In genomic region chr15:33476908-33477307, GRCh38 we compare ENCODE assay signal across 22 cellular contexts.
"Had no signal": no experiment of that assay in that cellular context is flagged by ENCODE, and none has a peak within 500 bp of the region (broad histone marks: within the 10 kb centered on the region; RNA-seq: fewer than 3 reads in every experiment).

No MANE protein-coding gene starts in this region.

- H3K27ac ChIP-seq: colonic mucosa, coronary artery, dorsolateral prefrontal cortex, epithelial cell of prostate, esophagus muscularis mucosa, esophagus squamous epithelium, foreskin keratinocyte, gastroesophageal sphincter, heart left ventricle, heart right ventricle had no signal

- H3K9me3 ChIP-seq: colonic mucosa had no signal

- H3K4me3 ChIP-seq: colonic mucosa, coronary artery, dorsolateral prefrontal cortex, esophagus muscularis mucosa, esophagus squamous epithelium, gastroesophageal sphincter, heart left ventricle, heart right ventricle had no signal

- H3K4me1 ChIP-seq: colonic mucosa, esophagus muscularis mucosa, esophagus squamous epithelium, foreskin keratinocyte, gastroesophageal sphincter, heart left ventricle, heart right ventricle had no signal

- DNase-seq: colonic mucosa; cortex of kidney; dermis blood vessel endothelial cell; dorsolateral prefrontal cortex; effector CD4-positive, alpha-beta T cell; effector CD8-positive, alpha-beta T cell; effector memory CD4-positive, alpha-beta T cell; effector memory CD8-positive, alpha-beta T cell; endodermal cell; erythroblast; esophagus squamous epithelium; foreskin fibroblast; foreskin keratinocyte; foreskin melanocyte; glutamatergic neuron; heart left ventricle; heart right ventricle had no signal

- H3K36me3 ChIP-seq: colonic mucosa, esophagus squamous epithelium, heart left ventricle, heart right ventricle had no signal

- H3K27me3 ChIP-seq: colonic mucosa, dorsolateral prefrontal cortex, esophagus muscularis mucosa, esophagus squamous epithelium, gastroesophageal sphincter, heart left ventricle, heart right ventricle had no signal

- ATAC-seq: effector memory CD8-positive, alpha-beta T cell; esophagus mucosa; foreskin keratinocyte; gastroesophageal sphincter; heart left ventricle; heart right ventricle had no signal
